Comparison of ENCODE assay signal across 1 cellular context in the genomic region with DNA sequence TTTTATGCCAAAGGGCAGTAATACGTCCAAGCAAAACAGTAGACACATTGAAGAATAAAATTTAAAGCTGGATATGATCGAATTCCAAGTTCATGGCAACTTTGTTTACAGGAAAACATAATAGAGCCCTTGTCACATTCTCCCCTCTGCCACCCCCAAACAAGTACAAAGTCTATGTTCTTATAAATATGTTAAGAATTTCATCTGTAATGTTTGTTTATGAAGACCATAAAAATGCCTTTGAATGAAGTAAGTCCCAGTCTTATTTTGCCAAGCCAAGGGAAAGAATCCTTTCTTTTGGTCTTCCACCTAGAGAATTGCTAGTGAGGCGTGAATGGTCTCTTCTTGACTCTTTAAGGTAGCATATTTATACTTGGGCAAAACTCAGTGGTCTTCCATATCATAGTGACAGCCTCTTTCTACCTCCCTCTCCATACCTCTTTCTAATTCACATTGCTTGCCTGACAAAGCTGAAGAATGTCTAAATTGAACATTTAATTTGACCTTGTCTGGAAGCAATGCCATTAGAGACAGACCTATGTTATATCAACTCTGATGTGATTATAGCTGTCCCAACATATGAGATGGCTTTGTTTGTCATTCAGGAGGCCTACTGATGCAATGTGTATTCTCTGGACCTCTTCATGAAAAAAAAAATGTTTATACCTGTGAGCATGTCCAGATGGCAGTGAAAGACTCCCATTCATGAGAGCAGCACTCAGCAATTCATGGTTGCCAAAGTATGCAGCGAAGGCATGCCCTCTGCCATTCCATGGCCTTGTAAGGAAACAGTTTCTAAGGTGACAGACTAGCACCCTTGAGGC.
TF ChIP-seq lines count a peak whose summit lies in the region.

No MANE protein-coding gene starts in this region.

TF ChIP-seq in A549, 52 proteins besides CTCF, POLR2A, EP300 and RAD21:
- TF ChIP-seq, protein P1, sequence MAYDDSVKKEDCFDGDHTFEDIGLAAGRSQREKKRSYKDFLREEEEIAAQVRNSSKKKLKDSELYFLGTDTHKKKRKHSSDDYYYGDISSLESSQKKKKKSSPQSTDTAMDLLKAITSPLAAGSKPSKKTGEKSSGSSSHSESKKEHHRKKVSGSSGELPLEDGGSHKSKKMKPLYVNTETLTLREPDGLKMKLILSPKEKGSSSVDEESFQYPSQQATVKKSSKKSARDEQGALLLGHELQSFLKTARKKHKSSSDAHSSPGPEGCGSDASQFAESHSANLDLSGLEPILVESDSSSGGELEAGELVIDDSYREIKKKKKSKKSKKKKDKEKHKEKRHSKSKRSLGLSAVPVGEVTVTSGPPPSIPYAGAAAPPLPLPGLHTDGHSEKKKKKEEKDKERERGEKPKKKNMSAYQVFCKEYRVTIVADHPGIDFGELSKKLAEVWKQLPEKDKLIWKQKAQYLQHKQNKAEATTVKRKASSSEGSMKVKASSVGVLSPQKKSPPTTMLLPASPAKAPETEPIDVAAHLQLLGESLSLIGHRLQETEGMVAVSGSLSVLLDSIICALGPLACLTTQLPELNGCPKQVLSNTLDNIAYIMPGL (CRISPR knock-in tag; IDR thresholded peaks at IDR 0.05; ENCODE audit: borderline replicate concordance), result no peak
- no peak for TF ChIP-seq JUNB (IDR thresholded peaks at IDR 0.05)
- TF ChIP-seq, protein P2, sequence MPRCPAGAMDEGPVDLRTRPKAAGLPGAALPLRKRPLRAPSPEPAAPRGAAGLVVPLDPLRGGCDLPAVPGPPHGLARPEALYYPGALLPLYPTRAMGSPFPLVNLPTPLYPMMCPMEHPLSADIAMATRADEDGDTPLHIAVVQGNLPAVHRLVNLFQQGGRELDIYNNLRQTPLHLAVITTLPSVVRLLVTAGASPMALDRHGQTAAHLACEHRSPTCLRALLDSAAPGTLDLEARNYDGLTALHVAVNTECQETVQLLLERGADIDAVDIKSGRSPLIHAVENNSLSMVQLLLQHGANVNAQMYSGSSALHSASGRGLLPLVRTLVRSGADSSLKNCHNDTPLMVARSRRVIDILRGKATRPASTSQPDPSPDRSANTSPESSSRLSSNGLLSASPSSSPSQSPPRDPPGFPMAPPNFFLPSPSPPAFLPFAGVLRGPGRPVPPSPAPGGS (IDR thresholded peaks at IDR 0.05), result no peak
- peak; percentile 13; the same call in 1 of the 2 replicates for TF ChIP-seq GATA3 (IDR thresholded peaks at IDR 0.05; ENCODE audit: borderline replicate concordance)
- TF ChIP-seq TP53 (CRISPR knock-in tag; IDR thresholded peaks at IDR 0.05), result no peak
